ENCODE assay signal across 8 cellular contexts in the genomic region with DNA sequence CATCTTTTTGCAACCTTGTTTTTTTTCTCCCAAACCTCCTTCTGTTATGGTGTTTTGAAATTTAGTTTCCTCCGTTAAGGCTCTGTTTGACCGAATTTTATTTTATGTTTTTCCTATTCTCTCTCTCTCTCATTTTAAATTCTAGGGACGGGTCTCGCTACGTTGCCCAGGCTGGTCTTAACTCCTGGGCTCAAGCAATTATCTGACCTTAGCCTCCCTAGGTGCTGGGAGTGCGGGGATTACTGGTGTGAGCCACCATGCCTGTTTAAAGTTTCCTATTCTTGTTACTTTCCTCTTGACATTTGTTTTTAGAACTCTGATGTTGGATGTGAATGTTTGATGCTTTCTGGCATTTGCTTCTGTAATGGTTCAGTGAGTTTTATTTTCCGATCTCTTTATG. TPM values are rescaled to one million over a fixed set of nuclear protein-coding genes. Genes with fewer than 3 reads are reported as not detected.
A peak's percentile ranks its signal among the peaks of the same experiment; 100 is the strongest.
DNase-seq lines count a peak whose midpoint lies in the region; ATAC-seq, FAIRE-seq and TF ChIP-seq lines count a peak whose summit lies in the region.

No MANE protein-coding gene starts in this region.

- dilution Hi-C loops in keratinocyte (cut with MboI; ENCODE audit: extremely low pct_ligation_motif_present, low sequenced_read_pairs), result no loop called here

- H3K36me3 ChIP-seq in keratinocyte (ENCODE audit: control insufficient read depth in 2 of 2, extremely low read depth in 1 of 2, insufficient read depth in 2 of 2, low read length in 2 of 2) (peaks cover 4 to 13% of the 10 kb centered on the region in 2 experiments), stomach smooth muscle (ENCODE audit: control insufficient read depth in 2 of 2, insufficient read depth in 2 of 2, low read length in 2 of 2) (peaks cover 10% of the 10 kb centered on the region in 2 donors)

- H3K27ac ChIP-seq in keratinocyte (ENCODE audit: control insufficient read depth, insufficient read depth, low read length) (peak overlapping the region; percentile 43), stomach smooth muscle (ENCODE audit: low read length) (no peak overlapping the region)

- H4K20me1 ChIP-seq in keratinocyte (ENCODE audit: control insufficient read depth, extremely low read depth, insufficient read depth, low read length), result no peaks in the 10 kb centered on the region

- no peak for ATAC-seq in activated naive CD4-positive, alpha-beta T cell treated with anti-CD3 and anti-CD28 coated beads, Interleukin-2, amount 50 U/mL, for 72 hours

- H3K4me1 Mint-ChIP-seq in T-helper 1 cell treated with Interleukin-12 subunit alpha and Interleukin-12 subunit beta and Interleukin-4 antibody, amounts not matched to agents 30 μg/mL and 1 μg/mL, for 36 hours (ENCODE audit: low read depth), result peaks cover 26% of the 10 kb centered on the region

- peak overlapping the region; percentile 95 for H3K4me2 ChIP-seq in keratinocyte (ENCODE audit: control insufficient read depth, extremely low read depth, insufficient read depth, low read depth, low read length)

- H3K4me1 ChIP-seq in keratinocyte (ENCODE audit: control insufficient read depth, extremely low read depth, insufficient read depth, low read length) (peaks cover 18% of the 10 kb centered on the region), stomach smooth muscle (ENCODE audit: control insufficient read depth, insufficient read depth, low read length) (peaks cover 8% of the 10 kb centered on the region)

- no peak overlapping the region for H2AFZ ChIP-seq in keratinocyte (ENCODE audit: control insufficient read depth, low read length)

- peak overlapping the region; percentile 68 to 94 (median 77) for H3K4me3 ChIP-seq in keratinocyte (ENCODE audit: control insufficient read depth in 2 of 3, extremely low read depth in 1 of 3, insufficient read depth in 2 of 3, low read depth in 1 of 3, low read length in 3 of 3)
- H3K4me3 ChIP-seq in stomach smooth muscle (ENCODE audit: low read length in 2 of 2), result peak overlapping the region; percentile 82 to 91

- peak overlapping the region; percentile 79 for H3K27ac Mint-ChIP-seq in T-helper 1 cell treated with Interleukin-12 subunit alpha and Interleukin-12 subunit beta and Interleukin-4 antibody, amounts not matched to agents 30 μg/mL and 1 μg/mL, for 36 hours
- peak overlapping the region; percentile 88 to 94 for H3K27ac Mint-ChIP-seq in activated naive CD4-positive, alpha-beta T cell treated with anti-CD3 and anti-CD28 coated beads, Interleukin-2, amount 50 U/mL, for 72 hours

- FAIRE-seq in keratinocyte (lab: Jason Lieb, UNC) (no peak), D721Med (lab: Jason Lieb, UNC) (no peak)

- TF ChIP-seq CTCF in keratinocyte (optimal IDR thresholded peaks at IDR 0.05 in 1 of 3, IDR thresholded peaks at IDR 0.05 in 1 of 3, conservative IDR thresholded peaks at IDR 0.05 in 1 of 3; ENCODE audit: extremely low read depth in 1 of 3, insufficient read depth in 2 of 3, low read length in 3 of 3) (no peak), D721Med (IDR thresholded peaks at IDR 0.05; ENCODE audit: insufficient read depth, missing control alignments) (no peak)

- DNase-seq in T-helper 1 cell (no peak), keratinocyte (ENCODE audit: low read depth, low spot score) (no peak), D721Med (ENCODE audit: insufficient read length, low spot score) (no peak), cerebellar nuclear complex (lab: John Stamatoyannopoulos, UW) (no peak)
- no peak for DNase-seq in activated naive CD4-positive, alpha-beta T cell treated with anti-CD3 and anti-CD28 coated beads, Interleukin-2, amount 50 U/mL, for 72 hours (ENCODE audit: low spot score in 2 of 2)
- no peak for DNase-seq in effector CD8-positive, alpha-beta T cell (lab: John Stamatoyannopoulos, UW)

- peak overlapping the region; percentile 91 for H3K4me3 Mint-ChIP-seq in T-helper 1 cell treated with Interleukin-12 subunit alpha and Interleukin-12 subunit beta and Interleukin-4 antibody, amounts not matched to agents 30 μg/mL and 1 μg/mL, for 36 hours

- H3K9ac ChIP-seq in keratinocyte (ENCODE audit: control insufficient read depth, extremely low read depth, insufficient read depth, low read length), result peak overlapping the region; percentile 87
- peak overlapping the region; percentile 66 to 87 for H3K9ac ChIP-seq in stomach smooth muscle (ENCODE audit: low read length in 2 of 2)

- H3K9me1 ChIP-seq in keratinocyte (ENCODE audit: control insufficient read depth, extremely low read depth, insufficient read depth, low read length), result no peaks in the 10 kb centered on the region

- peaks cover 5% of the 10 kb centered on the region for H3K9me3 Mint-ChIP-seq in T-helper 1 cell treated with Interleukin-12 subunit alpha and Interleukin-12 subunit beta and Interleukin-4 antibody, amounts not matched to agents 30 μg/mL and 1 μg/mL, for 36 hours
- no peaks in the 10 kb centered on the region for H3K9me3 Mint-ChIP-seq in activated naive CD4-positive, alpha-beta T cell treated with anti-CD3 and anti-CD28 coated beads, Interleukin-2, amount 50 U/mL, for 72 hours

- peaks cover 24% of the 10 kb centered on the region for H3K27me3 Mint-ChIP-seq in T-helper 1 cell treated with Interleukin-12 subunit alpha and Interleukin-12 subunit beta and Interleukin-4 antibody, amounts not matched to agents 30 μg/mL and 1 μg/mL, for 36 hours (ENCODE audit: low read depth)

- H3K79me2 ChIP-seq in keratinocyte (ENCODE audit: control insufficient read depth, insufficient read depth, low read length), result peaks cover 29% of the 10 kb centered on the region

- H3K36me3 Mint-ChIP-seq in T-helper 1 cell treated with Interleukin-12 subunit alpha and Interleukin-12 subunit beta and Interleukin-4 antibody, amounts not matched to agents 30 μg/mL and 1 μg/mL, for 36 hours (ENCODE audit: low read depth), result peaks cover 21% of the 10 kb centered on the region
- H3K36me3 Mint-ChIP-seq in activated naive CD4-positive, alpha-beta T cell treated with anti-CD3 and anti-CD28 coated beads, Interleukin-2, amount 50 U/mL, for 72 hours, result peaks cover 15 to 23% of the 10 kb centered on the region in 2 donors

- H3K9me3 ChIP-seq in keratinocyte (ENCODE audit: control insufficient read depth, low read depth, low read length) (no peaks in the 10 kb centered on the region), stomach smooth muscle (ENCODE audit: control insufficient read depth in 2 of 2, low read length in 2 of 2) (no peaks in the 10 kb centered on the region)

- H3K27me3 ChIP-seq in keratinocyte (ENCODE audit: control insufficient read depth, extremely low read depth, insufficient read depth, low read length), result no peaks in the 10 kb centered on the region
- no peaks in the 10 kb centered on the region for H3K27me3 ChIP-seq in stomach smooth muscle (ENCODE audit: control insufficient read depth in 1 of 2, insufficient read depth in 2 of 2, low read length in 2 of 2)

RNA-seq across cellular contexts. Expression of a gene that starts 1.0 kb away (rescaled TPM):
- total RNA-seq in activated naive CD4-positive, alpha-beta T cell treated with anti-CD3 and anti-CD28 coated beads, Interleukin-2, amount 50 U/mL, for 72 hours, result 10 to 100 TPM; 40.8 to 45.2 TPM
- polyA plus RNA-seq in keratinocyte, result 91.4 to 129 TPM (median 125 TPM) in 3 replicates
- polyA plus RNA-seq in keratinocyte (2011; ENCODE audit: low read depth), result 65.3 TPM
- polyA plus RNA-seq in keratinocyte (2011; cell fraction: cytosol; rRNA removed), result 72.7 and 134 TPM in 2 replicates
- 127 and 145 TPM in 2 replicates for polyA plus RNA-seq in keratinocyte (2011; cell fraction: nucleus; rRNA removed)
- polyA plus RNA-seq in keratinocyte (2012; ENCODE audit: low replicate concordance), result 33.9 and 47.1 TPM in 2 replicates
- 96.6 to 176 TPM (median 127 TPM) in 3 replicates for polyA minus RNA-seq in keratinocyte
- polyA minus RNA-seq in keratinocyte (2011; cell fraction: cytosol; rRNA and poly(A)+ RNA removed), result 78.1 TPM
- 41.9 and 67.2 TPM in 2 replicates for polyA minus RNA-seq in keratinocyte (2011; cell fraction: nucleus; rRNA and poly(A)+ RNA removed)

RNA-seq across cellular contexts. Expression of a gene that starts 9.0 kb away (rescaled TPM):
- not detected for total RNA-seq in activated naive CD4-positive, alpha-beta T cell treated with anti-CD3 and anti-CD28 coated beads, Interleukin-2, amount 50 U/mL, for 72 hours
- polyA plus RNA-seq in keratinocyte, result 5.5 to 7.5 TPM (median 7.4 TPM) in 3 replicates
- 20.3 TPM for polyA plus RNA-seq in keratinocyte (2011; ENCODE audit: low read depth)
- polyA plus RNA-seq in keratinocyte (2011; cell fraction: cytosol; rRNA removed), result 5.1 and 6.9 TPM in 2 replicates
- 16.2 and 18.2 TPM in 2 replicates for polyA plus RNA-seq in keratinocyte (2011; cell fraction: nucleus; rRNA removed)
- 9.8 and 13.1 TPM in 2 replicates for polyA plus RNA-seq in keratinocyte (2012; ENCODE audit: low replicate concordance)
- polyA minus RNA-seq in keratinocyte, result 6.9 to 11.1 TPM (median 8.8 TPM) in 3 replicates
- polyA minus RNA-seq in keratinocyte (2011; cell fraction: cytosol; rRNA and poly(A)+ RNA removed), result 8.4 TPM
- 10.2 and 18.8 TPM in 2 replicates for polyA minus RNA-seq in keratinocyte (2011; cell fraction: nucleus; rRNA and poly(A)+ RNA removed)
